In the genomic region with DNA sequence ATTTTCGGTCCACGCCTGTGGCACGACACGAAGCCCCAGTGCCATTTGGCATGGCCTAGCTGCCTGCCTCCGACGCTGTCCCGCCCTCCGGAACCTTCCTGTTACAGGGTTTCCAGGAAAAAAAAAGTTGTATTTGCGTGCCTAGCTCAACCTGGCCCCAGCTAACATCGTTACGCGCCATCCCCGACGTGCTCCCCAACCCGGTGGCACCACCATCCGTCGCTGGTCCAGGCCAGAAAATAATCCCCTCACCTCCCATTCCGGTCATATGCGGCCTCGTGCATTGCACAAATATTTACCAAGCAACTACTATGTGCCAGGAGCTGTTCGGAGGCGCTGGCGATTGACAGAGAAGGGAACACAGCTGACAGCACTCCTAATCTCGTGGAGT, we compare ENCODE assay signal across 8 cellular contexts. TPM values are rescaled to one million over a fixed set of nuclear protein-coding genes. Genes with fewer than 3 reads are reported as not detected.
A peak's percentile ranks its signal among the peaks of the same experiment; 100 is the strongest.
DNase-seq lines count a peak whose midpoint lies in the region; ATAC-seq, FAIRE-seq and TF ChIP-seq lines count a peak whose summit lies in the region.

No MANE protein-coding gene starts in this region.

- intact Hi-C loops in ascending aorta (cut with DNase I) (no loop called here), HepG2 (cut with micrococcal nuclease; ENCODE audit: unreplicated experiment) (no loop called here)

- POLR2A ChIA-PET in HepG2 (lab: Yijun Ruan, JAX) = interaction anchor here (1.0 to 4.3 kb wide), 4 partner anchors 9 to 284 kb away, joined by 3 to 53 read pairs (median 4); no protein-coding TSS in a partner anchor

- TF ChIP-seq POLR2A in HepG2 (IDR thresholded peaks at IDR 0.05; ENCODE audit: insufficient read depth in 1 of 2, low read depth in 2 of 2, low read length in 2 of 2) = 0 out of 4 replicates have a peak, but pooled peaks of 1 of the 2 experiments have one; percentile 9
- TF ChIP-seq POLR2A in tibial nerve (IDR thresholded peaks at IDR 0.05) = no peak

- no peak for DNase-seq in activated T-cell treated with anti-CD3 and anti-CD28 coated beads, Interleukin-2, amount 50 U/mL, for 72 hours
- DNase-seq in activated T-cell treated with anti-CD3 and anti-CD28 coated beads for 4 hours (no peak), ascending aorta (ENCODE audit: low spot score in 2 of 2) (no peak), HepG2 (ENCODE audit: low spot score) (no peak), tibial nerve (ENCODE audit: low spot score in 2 of 2) (no peak), NCI-H1092 treated with DMSO at 0.1 percent for 48 hours (lab: John Stamatoyannopoulos, UW) (no peak), SW480 (ENCODE audit: low spot score) (no peak)

- TF ChIP-seq CTCF in ascending aorta (IDR thresholded peaks at IDR 0.05) (no peak), HepG2 (CRISPR knock-in tag; IDR thresholded peaks at IDR 0.05) (no peak), tibial nerve (IDR thresholded peaks at IDR 0.05) (no peak)

- no peak for FAIRE-seq in HepG2 (lab: Jason Lieb, UNC)

- peaks cover 4 to 12% of the 10 kb centered on the region in 2 donors for H3K4me1 ChIP-seq in ascending aorta
- H3K4me1 ChIP-seq in HepG2 (ENCODE audit: insufficient read depth, low read length) = peaks cover 76% of the 10 kb centered on the region
- H3K4me1 ChIP-seq in tibial nerve = peaks cover 0 to 19% (median 15%) of the 10 kb centered on the region in 4 donors

- no peaks in the 10 kb centered on the region for H3K9me3 ChIP-seq in ascending aorta
- H3K9me3 ChIP-seq in HepG2 (ENCODE audit: low read length) = no peaks in the 10 kb centered on the region
- H3K9me3 ChIP-seq in tibial nerve = no peaks in the 10 kb centered on the region

- in situ Hi-C loops in HepG2 (cut with HindIII; ENCODE audit: extremely low pct_ligation_motif_present, low pct_unique_long_range_greater_than_20kb) = no loop called here

- no peaks in the 10 kb centered on the region for H3K36me3 Mint-ChIP-seq in activated T-cell treated with anti-CD3 and anti-CD28 coated beads, Interleukin-2, amount 50 U/mL, for 72 hours (ENCODE audit: insufficient read depth in 2 of 2)

- TF ChIP-seq EP300 in HepG2 (IDR thresholded peaks at IDR 0.05; ENCODE audit: low read depth in 2 of 2, low read length in 2 of 2) (no peak), HepG2 (CRISPR knock-in tag; IDR thresholded peaks at IDR 0.05; ENCODE audit: borderline replicate concordance) (no peak), tibial nerve (IDR thresholded peaks at IDR 0.05) (no peak)

- CTCF ChIA-PET in HepG2 (lab: Yijun Ruan, JAX; ENCODE audit: low intra/inter-chr PET ratio, low total read pairs) = no interaction called here

- peaks cover 26% of the 10 kb centered on the region for H3K27me3 Mint-ChIP-seq in activated T-cell treated with anti-CD3 and anti-CD28 coated beads, Interleukin-2, amount 50 U/mL, for 72 hours (ENCODE audit: low read depth)

- TSS peak; percentile 80 for BruUV-seq in HepG2 (replicated peaks; lab: Mats Ljungman, UMichigan)

- H3K36me3 ChIP-seq in ascending aorta (no peaks in the 10 kb centered on the region), HepG2 (replicated peaks in 1 of 2; ENCODE audit: control insufficient read depth in 1 of 2, insufficient read depth in 2 of 2, low read length in 2 of 2) (no peaks in the 10 kb centered on the region), tibial nerve (no peaks in the 10 kb centered on the region)

- H3K79me2 ChIP-seq in HepG2 (ENCODE audit: insufficient read depth, low read length) = no peaks in the 10 kb centered on the region

- H3K27me3 ChIP-seq in ascending aorta (no peaks in the 10 kb centered on the region), HepG2 (ENCODE audit: control insufficient read depth in 1 of 2, insufficient read depth in 2 of 2, low read length in 2 of 2) (no peaks in the 10 kb centered on the region), tibial nerve (peaks cover 0 to 57% of the 10 kb centered on the region in 2 donors)

- H3K9me3 Mint-ChIP-seq in activated T-cell treated with anti-CD3 and anti-CD28 coated beads, Interleukin-2, amount 50 U/mL, for 72 hours = no peaks in the 10 kb centered on the region

- ATAC-seq in activated T-cell treated with anti-CD3 and anti-CD28 coated beads, Interleukin-2, amount 50 U/mL, for 72 hours (replicated peaks in 1 of 2) = no peak
- ATAC-seq in HepG2 (no peak), HG03342 (IDR thresholded peaks at IDR 0.05; ENCODE audit: unreplicated experiment) (no peak)

- H3K27ac ChIP-seq in ascending aorta = no peak overlapping the region
- peak overlapping the region; percentile 94 for H3K27ac ChIP-seq in HepG2 (ENCODE audit: extremely low read length, insufficient read depth, low read length)
- no peak overlapping the region for H3K27ac ChIP-seq in tibial nerve

- peaks cover 19% of the 10 kb centered on the region for H3K4me1 Mint-ChIP-seq in activated T-cell treated with anti-CD3 and anti-CD28 coated beads, Interleukin-2, amount 50 U/mL, for 72 hours (ENCODE audit: low read depth)

- H2AFZ ChIP-seq in HepG2 (ENCODE audit: low read length) = no peak overlapping the region

- H3K27ac Mint-ChIP-seq in activated T-cell treated with anti-CD3 and anti-CD28 coated beads, Interleukin-2, amount 50 U/mL, for 72 hours = no peak overlapping the region

- peak overlapping the region; percentile 63 for H3K4me2 ChIP-seq in HepG2 (ENCODE audit: low read depth, low read length)

- peak overlapping the region; percentile 73 for H3K9ac ChIP-seq in HepG2 (ENCODE audit: insufficient read depth, low read depth, low read length)

- peak overlapping the region; percentile 79 to 82 for H3K4me3 Mint-ChIP-seq in activated T-cell treated with anti-CD3 and anti-CD28 coated beads, Interleukin-2, amount 50 U/mL, for 72 hours

- H3K4me3 ChIP-seq in ascending aorta (peak overlapping the region; percentile 71 to 78), HepG2 (replicated peaks in 1 of 3; ENCODE audit: insufficient read depth in 1 of 3, low read depth in 2 of 3, low read length in 3 of 3) (peak overlapping the region; percentile 69 to 80 (median 71); a peak in 5 of 6 replicates), tibial nerve (peak overlapping the region; percentile 22 to 58 (median 52))

- TF ChIP-seq RAD21 in HepG2 (CRISPR knock-in tag; IDR thresholded peaks at IDR 0.05) = no peak

- H4K20me1 ChIP-seq in HepG2 (ENCODE audit: insufficient read depth, low read length) = no peaks in the 10 kb centered on the region

- 68% methylated on average over 18 of the region's 24 CpGs for WGBS in HepG2 (ENCODE audit: low lambda C conversion rate)
- 31 to 43% methylated on average over 23 to 24 of the region's 24 CpGs for WGBS in tibial nerve, 2 donors

RNA-seq across cellular contexts. Expression of gene CYP1A1, which starts 1.4 kb away (rescaled TPM):
- total RNA-seq in activated T-cell treated with anti-CD3 and anti-CD28 coated beads, Interleukin-2, amount 50 U/mL, for 72 hours = 1 to 10 TPM; 3.4 to 5.4 TPM
- total RNA-seq in ascending aorta (10.3 TPM), HepG2 (2016; rRNA removed; fragmentation: Illumina TruSeq; extraction: Trizol) (4.1 and 7.9 TPM in 2 replicates), tibial nerve (1 to 10 TPM in 3 of 4 donors, under 1 TPM in 1; 0.44 to 5.1 (median 2.9) TPM)
- 1.3 and 1.7 TPM in 2 replicates for total RNA-seq in HepG2 (2016; cell fraction: cytosol; rRNA removed; fragmentation: Illumina TruSeq; extraction: Trizol; ENCODE audit: low read depth)
- total RNA-seq in HepG2 (2016; cell fraction: insoluble cytoplasmic fraction; rRNA removed; fragmentation: Illumina TruSeq; extraction: Trizol) = 3.5 and 7.6 TPM in 2 replicates
- 3.3 and 3.8 TPM in 2 replicates for total RNA-seq in HepG2 (2016; cell fraction: membrane; rRNA removed; fragmentation: Illumina TruSeq; extraction: Trizol)
- total RNA-seq in HepG2 (2016; cell fraction: nucleus; rRNA removed; fragmentation: Illumina TruSeq; extraction: Trizol) = 8.5 and 8.7 TPM in 2 replicates
- 8.0 and 11.0 TPM in 2 replicates for polyA plus RNA-seq in HepG2 (2011; rRNA removed)
- polyA plus RNA-seq in HepG2 (2011; cell fraction: cytosol; rRNA removed) = 7.0 and 10.8 TPM in 2 replicates
- polyA plus RNA-seq in HepG2 (2011; cell fraction: nucleus; rRNA removed) = 8.4 and 11.9 TPM in 2 replicates
- 7.0 and 9.5 TPM in 2 replicates for polyA plus RNA-seq in HepG2 (2012)
- 1.2 TPM in 2 replicates for polyA plus RNA-seq in HepG2 (2016; cell fraction: cytosol; fragmentation: Illumina TruSeq; extraction: Trizol; ENCODE audit: low read depth)
- 3.4 and 3.6 TPM in 2 replicates for polyA plus RNA-seq in HepG2 (2016; cell fraction: insoluble cytoplasmic fraction; fragmentation: Illumina TruSeq; extraction: Trizol; ENCODE audit: low read depth)
- 1.9 and 2.1 TPM in 2 replicates for polyA plus RNA-seq in HepG2 (2016; cell fraction: membrane; fragmentation: Illumina TruSeq; extraction: Trizol; ENCODE audit: low read depth)
- 13.4 and 14.2 TPM in 2 replicates for polyA plus RNA-seq in HepG2 (2016; cell fraction: nucleus; fragmentation: Illumina TruSeq; extraction: Trizol; ENCODE audit: insufficient read depth, low read depth)
- polyA minus RNA-seq in HepG2 (2011; rRNA and poly(A)+ RNA removed; ENCODE audit: low replicate concordance) = 2.4 and 6.8 TPM in 2 replicates
- polyA minus RNA-seq in HepG2 (2011; cell fraction: cytosol; rRNA and poly(A)+ RNA removed) = 2.5 and 7.8 TPM in 2 replicates
- 1.9 and 5.3 TPM in 2 replicates for polyA minus RNA-seq in HepG2 (2011; cell fraction: nucleus; rRNA and poly(A)+ RNA removed)

RNA-seq across cellular contexts. Expression of gene CYP1A2, which starts 21.9 kb away (rescaled TPM):
- not detected for total RNA-seq in activated T-cell treated with anti-CD3 and anti-CD28 coated beads, Interleukin-2, amount 50 U/mL, for 72 hours
- total RNA-seq in ascending aorta (not detected), HepG2 (2016; rRNA removed; fragmentation: Illumina TruSeq; extraction: Trizol) (not detected in 2 replicates), tibial nerve (not detected)
- not detected in 2 replicates for total RNA-seq in HepG2 (2016; cell fraction: cytosol; rRNA removed; fragmentation: Illumina TruSeq; extraction: Trizol; ENCODE audit: low read depth)
- total RNA-seq in HepG2 (2016; cell fraction: insoluble cytoplasmic fraction; rRNA removed; fragmentation: Illumina TruSeq; extraction: Trizol) = not detected in 2 replicates
- total RNA-seq in HepG2 (2016; cell fraction: membrane; rRNA removed; fragmentation: Illumina TruSeq; extraction: Trizol) = not detected in 2 replicates
- not detected in 2 replicates for total RNA-seq in HepG2 (2016; cell fraction: nucleus; rRNA removed; fragmentation: Illumina TruSeq; extraction: Trizol)
- 0.07 and 0.09 TPM in 2 replicates for polyA plus RNA-seq in HepG2 (2011; rRNA removed)
- polyA plus RNA-seq in HepG2 (2011; cell fraction: cytosol; rRNA removed) = 0.03 and 0.13 TPM in 2 replicates
- polyA plus RNA-seq in HepG2 (2011; cell fraction: nucleus; rRNA removed) = 0.03 TPM in 1 of 2 replicates, not detected in the other
- 0.12 and 0.23 TPM in 2 replicates for polyA plus RNA-seq in HepG2 (2012)
- polyA plus RNA-seq in HepG2 (2016; cell fraction: cytosol; fragmentation: Illumina TruSeq; extraction: Trizol; ENCODE audit: low read depth) = not detected in 2 replicates
- polyA plus RNA-seq in HepG2 (2016; cell fraction: insoluble cytoplasmic fraction; fragmentation: Illumina TruSeq; extraction: Trizol; ENCODE audit: low read depth) = not detected in 2 replicates
- not detected in 2 replicates for polyA plus RNA-seq in HepG2 (2016; cell fraction: membrane; fragmentation: Illumina TruSeq; extraction: Trizol; ENCODE audit: low read depth)
- not detected in 2 replicates for polyA plus RNA-seq in HepG2 (2016; cell fraction: nucleus; fragmentation: Illumina TruSeq; extraction: Trizol; ENCODE audit: insufficient read depth, low read depth)
- polyA minus RNA-seq in HepG2 (2011; rRNA and poly(A)+ RNA removed; ENCODE audit: low replicate concordance) = 0.05 TPM in 1 of 2 replicates, not detected in the other
- not detected in 2 replicates for polyA minus RNA-seq in HepG2 (2011; cell fraction: cytosol; rRNA and poly(A)+ RNA removed)
- polyA minus RNA-seq in HepG2 (2011; cell fraction: nucleus; rRNA and poly(A)+ RNA removed) = not detected in 2 replicates

RNA-seq across cellular contexts. Expression of gene EDC3, which starts 30.9 kb away (rescaled TPM):
- 10 to 100 TPM; 50.6 to 52.3 TPM for total RNA-seq in activated T-cell treated with anti-CD3 and anti-CD28 coated beads, Interleukin-2, amount 50 U/mL, for 72 hours
- total RNA-seq in ascending aorta = 8.8 TPM
- total RNA-seq in HepG2 (2016; rRNA removed; fragmentation: Illumina TruSeq; extraction: Trizol) = 17.4 and 24.3 TPM in 2 replicates
- total RNA-seq in HepG2 (2016; cell fraction: cytosol; rRNA removed; fragmentation: Illumina TruSeq; extraction: Trizol; ENCODE audit: low read depth) = 24.4 and 37.5 TPM in 2 replicates
- 16.8 and 20.8 TPM in 2 replicates for total RNA-seq in HepG2 (2016; cell fraction: insoluble cytoplasmic fraction; rRNA removed; fragmentation: Illumina TruSeq; extraction: Trizol)
- 12.3 and 12.5 TPM in 2 replicates for total RNA-seq in HepG2 (2016; cell fraction: membrane; rRNA removed; fragmentation: Illumina TruSeq; extraction: Trizol)
- total RNA-seq in HepG2 (2016; cell fraction: nucleus; rRNA removed; fragmentation: Illumina TruSeq; extraction: Trizol) = 25.1 and 27.9 TPM in 2 replicates
- polyA plus RNA-seq in HepG2 (2011; rRNA removed) = 32.0 and 40.9 TPM in 2 replicates
- 24.9 and 25.8 TPM in 2 replicates for polyA plus RNA-seq in HepG2 (2011; cell fraction: cytosol; rRNA removed)
- polyA plus RNA-seq in HepG2 (2011; cell fraction: nucleus; rRNA removed) = 48.2 and 53.0 TPM in 2 replicates
- polyA plus RNA-seq in HepG2 (2012) = 21.6 and 24.3 TPM in 2 replicates
- polyA plus RNA-seq in HepG2 (2016; cell fraction: cytosol; fragmentation: Illumina TruSeq; extraction: Trizol; ENCODE audit: low read depth) = 2.8 TPM in 2 replicates
- polyA plus RNA-seq in HepG2 (2016; cell fraction: insoluble cytoplasmic fraction; fragmentation: Illumina TruSeq; extraction: Trizol; ENCODE audit: low read depth) = 33.6 and 38.5 TPM in 2 replicates
- 5.3 and 6.3 TPM in 2 replicates for polyA plus RNA-seq in HepG2 (2016; cell fraction: membrane; fragmentation: Illumina TruSeq; extraction: Trizol; ENCODE audit: low read depth)
- polyA plus RNA-seq in HepG2 (2016; cell fraction: nucleus; fragmentation: Illumina TruSeq; extraction: Trizol; ENCODE audit: insufficient read depth, low read depth) = 42.7 and 44.8 TPM in 2 replicates
- polyA minus RNA-seq in HepG2 (2011; rRNA and poly(A)+ RNA removed; ENCODE audit: low replicate concordance) = 107 and 153 TPM in 2 replicates
- polyA minus RNA-seq in HepG2 (2011; cell fraction: cytosol; rRNA and poly(A)+ RNA removed) = 20.9 and 36.0 TPM in 2 replicates
- polyA minus RNA-seq in HepG2 (2011; cell fraction: nucleus; rRNA and poly(A)+ RNA removed) = 46.6 and 50.0 TPM in 2 replicates
- total RNA-seq in tibial nerve = 10 to 100 TPM; 14.4 to 18.8 (median 17.2) TPM

RNA-seq across cellular contexts. Expression of gene CSK, which starts 55.1 kb away (rescaled TPM):
- total RNA-seq in activated T-cell treated with anti-CD3 and anti-CD28 coated beads, Interleukin-2, amount 50 U/mL, for 72 hours = 100 to 1,000 TPM; 200 to 267 TPM
- total RNA-seq in ascending aorta (31.0 TPM), HepG2 (2016; rRNA removed; fragmentation: Illumina TruSeq; extraction: Trizol) (20.6 and 21.3 TPM in 2 replicates), tibial nerve (10 to 100 TPM; 14.9 to 56.4 (median 24.5) TPM)
- total RNA-seq in HepG2 (2016; cell fraction: cytosol; rRNA removed; fragmentation: Illumina TruSeq; extraction: Trizol; ENCODE audit: low read depth) = 8.5 and 9.2 TPM in 2 replicates
- 17.5 and 21.5 TPM in 2 replicates for total RNA-seq in HepG2 (2016; cell fraction: insoluble cytoplasmic fraction; rRNA removed; fragmentation: Illumina TruSeq; extraction: Trizol)
- 24.6 and 31.5 TPM in 2 replicates for total RNA-seq in HepG2 (2016; cell fraction: membrane; rRNA removed; fragmentation: Illumina TruSeq; extraction: Trizol)
- 22.6 and 23.4 TPM in 2 replicates for total RNA-seq in HepG2 (2016; cell fraction: nucleus; rRNA removed; fragmentation: Illumina TruSeq; extraction: Trizol)
- polyA plus RNA-seq in HepG2 (2011; rRNA removed) = 12.5 and 18.8 TPM in 2 replicates
- polyA plus RNA-seq in HepG2 (2011; cell fraction: cytosol; rRNA removed) = 13.9 and 14.0 TPM in 2 replicates
- polyA plus RNA-seq in HepG2 (2011; cell fraction: nucleus; rRNA removed) = 67.4 and 72.0 TPM in 2 replicates
- polyA plus RNA-seq in HepG2 (2012) = 26.5 and 39.5 TPM in 2 replicates
- 10.3 and 12.4 TPM in 2 replicates for polyA plus RNA-seq in HepG2 (2016; cell fraction: cytosol; fragmentation: Illumina TruSeq; extraction: Trizol; ENCODE audit: low read depth)
- polyA plus RNA-seq in HepG2 (2016; cell fraction: insoluble cytoplasmic fraction; fragmentation: Illumina TruSeq; extraction: Trizol; ENCODE audit: low read depth) = 42.9 and 49.6 TPM in 2 replicates
- polyA plus RNA-seq in HepG2 (2016; cell fraction: membrane; fragmentation: Illumina TruSeq; extraction: Trizol; ENCODE audit: low read depth) = 24.4 and 34.3 TPM in 2 replicates
- polyA plus RNA-seq in HepG2 (2016; cell fraction: nucleus; fragmentation: Illumina TruSeq; extraction: Trizol; ENCODE audit: insufficient read depth, low read depth) = 80.5 and 84.1 TPM in 2 replicates
- polyA minus RNA-seq in HepG2 (2011; rRNA and poly(A)+ RNA removed; ENCODE audit: low replicate concordance) = 34.0 and 51.8 TPM in 2 replicates
- 19.3 and 20.3 TPM in 2 replicates for polyA minus RNA-seq in HepG2 (2011; cell fraction: cytosol; rRNA and poly(A)+ RNA removed)
- polyA minus RNA-seq in HepG2 (2011; cell fraction: nucleus; rRNA and poly(A)+ RNA removed) = 23.4 and 28.1 TPM in 2 replicates
